In genomic region chr19:2610637-2611482, GRCh38 we compare ENCODE assay signal across 8 cellular contexts.
A peak's percentile ranks its signal among the peaks of the same experiment; 100 is the strongest.
DNase-seq lines count a peak whose midpoint lies in the region; ATAC-seq, FAIRE-seq and TF ChIP-seq lines count a peak whose summit lies in the region.

No MANE protein-coding gene starts in this region.

- ATAC-seq in GM23338, result peak; percentile 87
- ATAC-seq in WTC11, result peak; percentile 81
- ATAC-seq in HG02870 (IDR thresholded peaks at IDR 0.05; ENCODE audit: unreplicated experiment), result no peak

- H3K9me3 Mint-ChIP-seq in GM23338 (peaks cover 17% of the 10 kb centered on the region), WTC11 (peaks cover 12% of the 10 kb centered on the region)

- TF ChIP-seq CTCF in GM23338 (conservative IDR thresholded peaks at IDR 0.05; ENCODE audit: low read depth in 2 of 2), result peak; percentile 86 to 98
- TF ChIP-seq CTCF in WTC11 (IDR thresholded peaks at IDR 0.05), result peak; percentile 95
- peak; percentile 99 for TF ChIP-seq CTCF in bronchial epithelial cell (IDR thresholded peaks at IDR 0.05; ENCODE audit: insufficient read depth, low read length, severe bottlenecking)

- no peaks in the 10 kb centered on the region; the same call in 1 of the 2 replicates for H3K4me1 ChIP-seq in GM23338 (ENCODE audit: insufficient read depth)

- peaks cover 5% of the 10 kb centered on the region for H3K36me3 Mint-ChIP-seq in GM23338 (ENCODE audit: low read depth)
- H3K36me3 Mint-ChIP-seq in WTC11, result peaks cover 8% of the 10 kb centered on the region

- H3K36me3 ChIP-seq in GM23338 (ENCODE audit: insufficient read depth), result no peaks in the 10 kb centered on the region
- H3K36me3 ChIP-seq in bronchial epithelial cell (ENCODE audit: control insufficient read depth, insufficient read depth, low read length), result no peaks in the 10 kb centered on the region

- H4K20me1 ChIP-seq in GM23338 (replicated peaks; ENCODE audit: insufficient read depth), result no peaks in the 10 kb centered on the region

- no peaks in the 10 kb centered on the region for H3K79me2 ChIP-seq in GM23338 (replicated peaks; ENCODE audit: insufficient read depth)

- H3K27ac ChIP-seq in GM23338 (ENCODE audit: low read depth), result no peak overlapping the region

- DNase-seq in DMS153 (lab: John Stamatoyannopoulos, UW), result peak; percentile 41
- DNase-seq in GM23338 (ENCODE audit: low spot score), result peak; percentile 95
- DNase-seq in NCI-H128 (lab: John Stamatoyannopoulos, UW; ENCODE audit: unreplicated experiment), result peak; percentile 23
- DNase-seq in WTC11 (ENCODE audit: low spot score), result peak; percentile 98
- DNase-seq in bronchial epithelial cell (ENCODE audit: low read depth), result peak; percentile 73
- DNase-seq in islet precursor cell, result peak; percentile 99
- DNase-seq in stimulated activated CD4-positive, alpha-beta T cell treated with anti-CD3 and anti-CD28 coated beads, Interleukin-12 subunit alpha, Interleukin-12 subunit beta, amount 100 ng/mL, for 24 hours (ENCODE audit: low read depth in 2 of 2), result peak; percentile 70 to 92

- H3K4me3 Mint-ChIP-seq in GM23338 (peak overlapping the region; percentile 69), WTC11 (peak overlapping the region; percentile 61)

- no peak overlapping the region for H2AFZ ChIP-seq in GM23338

- peaks cover 16% of the 10 kb centered on the region for H3K4me1 Mint-ChIP-seq in GM23338
- peaks cover 16% of the 10 kb centered on the region for H3K4me1 Mint-ChIP-seq in WTC11

- H3K4me3 ChIP-seq in GM23338, result peak overlapping the region; percentile 58
- peak overlapping the region; percentile 38 for H3K4me3 ChIP-seq in bronchial epithelial cell (ENCODE audit: low read depth, low read length)

- peak; percentile 55 for FAIRE-seq in bronchial epithelial cell (lab: Jason Lieb, UNC)

- POLR2A ChIA-PET in WTC11 (lab: Charles Lee), result interaction anchor here (0.7 to 2.5 kb wide), 6 partner anchors 8 to 183 kb away, joined by 3 to 39 read pairs (median 4); partner anchors contain the start of genes GADD45B, LMNB2 and TIMM13

- no peaks in the 10 kb centered on the region for H3K9me2 ChIP-seq in GM23338 (ENCODE audit: insufficient read depth)

- H3K27me3 ChIP-seq in GM23338 (ENCODE audit: insufficient read depth) (no peaks in the 10 kb centered on the region), bronchial epithelial cell (ENCODE audit: control insufficient read depth, insufficient read depth, low read length) (no peaks in the 10 kb centered on the region)

- H3K27ac Mint-ChIP-seq in GM23338 (no peak overlapping the region), WTC11 (no peak overlapping the region)

- H3K27me3 Mint-ChIP-seq in GM23338 (ENCODE audit: insufficient read depth, low read depth, poor library complexity), result peaks cover 21% of the 10 kb centered on the region
- peaks cover 17% of the 10 kb centered on the region for H3K27me3 Mint-ChIP-seq in WTC11 (ENCODE audit: low read depth)

- CTCF ChIA-PET in WTC11 (lab: Charles Lee), result interaction anchor here (0.6 to 5.7 kb wide), 50 partner anchors 9 to 756 kb away, joined by 3 to 114 read pairs (median 6); partner anchors contain the start of genes GADD45B, LMNB2 and TIMM13

- H3F3A ChIP-seq in GM23338 (replicated peaks; ENCODE audit: low read depth), result no peaks in the 10 kb centered on the region

- peak overlapping the region; percentile 88 for H3K4me2 ChIP-seq in GM23338

TF ChIP-seq in GM23338, 12 proteins besides CTCF, POLR2A, EP300 and RAD21:
- no peak for TF ChIP-seq EZH2 (IDR thresholded peaks at IDR 0.05; ENCODE audit: low read depth, unreplicated experiment)
- TF ChIP-seq NANOG (IDR thresholded peaks at IDR 0.05; ENCODE audit: borderline replicate concordance), result no peak

TF ChIP-seq in WTC11, 78 proteins besides CTCF, POLR2A, EP300 and RAD21:
- no peak for TF ChIP-seq CREB1 (CRISPR knock-in tag; IDR thresholded peaks at IDR 0.05)
- TF ChIP-seq, protein P1, sequence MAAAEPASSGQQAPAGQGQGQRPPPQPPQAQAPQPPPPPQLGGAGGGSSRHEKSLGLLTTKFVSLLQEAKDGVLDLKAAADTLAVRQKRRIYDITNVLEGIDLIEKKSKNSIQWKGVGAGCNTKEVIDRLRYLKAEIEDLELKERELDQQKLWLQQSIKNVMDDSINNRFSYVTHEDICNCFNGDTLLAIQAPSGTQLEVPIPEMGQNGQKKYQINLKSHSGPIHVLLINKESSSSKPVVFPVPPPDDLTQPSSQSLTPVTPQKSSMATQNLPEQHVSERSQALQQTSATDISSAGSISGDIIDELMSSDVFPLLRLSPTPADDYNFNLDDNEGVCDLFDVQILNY (CRISPR knock-in tag; IDR thresholded peaks at IDR 0.05), result no peak
- no peak for TF ChIP-seq TEAD4 (CRISPR knock-in tag; IDR thresholded peaks at IDR 0.05)
- TF ChIP-seq MXD4 (CRISPR knock-in tag; IDR thresholded peaks at IDR 0.05; ENCODE audit: borderline replicate concordance), result no peak
- TF ChIP-seq FOXP1 (CRISPR knock-in tag; IDR thresholded peaks at IDR 0.05; ENCODE audit: borderline replicate concordance), result peak; percentile 13; the same call in 1 of the 2 replicates
- TF ChIP-seq ZNF396 (CRISPR knock-in tag; IDR thresholded peaks at IDR 0.05; ENCODE audit: borderline replicate concordance), result no peak
- TF ChIP-seq, protein P2, sequence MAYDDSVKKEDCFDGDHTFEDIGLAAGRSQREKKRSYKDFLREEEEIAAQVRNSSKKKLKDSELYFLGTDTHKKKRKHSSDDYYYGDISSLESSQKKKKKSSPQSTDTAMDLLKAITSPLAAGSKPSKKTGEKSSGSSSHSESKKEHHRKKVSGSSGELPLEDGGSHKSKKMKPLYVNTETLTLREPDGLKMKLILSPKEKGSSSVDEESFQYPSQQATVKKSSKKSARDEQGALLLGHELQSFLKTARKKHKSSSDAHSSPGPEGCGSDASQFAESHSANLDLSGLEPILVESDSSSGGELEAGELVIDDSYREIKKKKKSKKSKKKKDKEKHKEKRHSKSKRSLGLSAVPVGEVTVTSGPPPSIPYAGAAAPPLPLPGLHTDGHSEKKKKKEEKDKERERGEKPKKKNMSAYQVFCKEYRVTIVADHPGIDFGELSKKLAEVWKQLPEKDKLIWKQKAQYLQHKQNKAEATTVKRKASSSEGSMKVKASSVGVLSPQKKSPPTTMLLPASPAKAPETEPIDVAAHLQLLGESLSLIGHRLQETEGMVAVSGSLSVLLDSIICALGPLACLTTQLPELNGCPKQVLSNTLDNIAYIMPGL (CRISPR knock-in tag; IDR thresholded peaks at IDR 0.05), result no peak
- 0 out of 2 replicates have a peak, but pooled peaks have one; percentile 20 for TF ChIP-seq MAX (CRISPR knock-in tag; IDR thresholded peaks at IDR 0.05)
- no peak for TF ChIP-seq NFATC4 (CRISPR knock-in tag; IDR thresholded peaks at IDR 0.05)
- no peak for TF ChIP-seq NR3C1 (CRISPR knock-in tag; conservative IDR thresholded peaks at IDR 0.05; ENCODE audit: low read depth)
- TF ChIP-seq USF2 (CRISPR knock-in tag; IDR thresholded peaks at IDR 0.05), result no peak
- peak; percentile 74 for TF ChIP-seq TEAD1 (CRISPR knock-in tag; IDR thresholded peaks at IDR 0.05)
- peak; percentile 49; the same call in 1 of the 2 replicates for TF ChIP-seq GABPB1 (CRISPR knock-in tag; IDR thresholded peaks at IDR 0.05)
- TF ChIP-seq ESRRA (CRISPR knock-in tag; IDR thresholded peaks at IDR 0.05; ENCODE audit: borderline replicate concordance), result no peak
- TF ChIP-seq GTF2I (CRISPR knock-in tag; conservative IDR thresholded peaks at IDR 0.05), result 0 out of 2 replicates have a peak, but pooled peaks have one; percentile 40
- TF ChIP-seq, protein P3, sequence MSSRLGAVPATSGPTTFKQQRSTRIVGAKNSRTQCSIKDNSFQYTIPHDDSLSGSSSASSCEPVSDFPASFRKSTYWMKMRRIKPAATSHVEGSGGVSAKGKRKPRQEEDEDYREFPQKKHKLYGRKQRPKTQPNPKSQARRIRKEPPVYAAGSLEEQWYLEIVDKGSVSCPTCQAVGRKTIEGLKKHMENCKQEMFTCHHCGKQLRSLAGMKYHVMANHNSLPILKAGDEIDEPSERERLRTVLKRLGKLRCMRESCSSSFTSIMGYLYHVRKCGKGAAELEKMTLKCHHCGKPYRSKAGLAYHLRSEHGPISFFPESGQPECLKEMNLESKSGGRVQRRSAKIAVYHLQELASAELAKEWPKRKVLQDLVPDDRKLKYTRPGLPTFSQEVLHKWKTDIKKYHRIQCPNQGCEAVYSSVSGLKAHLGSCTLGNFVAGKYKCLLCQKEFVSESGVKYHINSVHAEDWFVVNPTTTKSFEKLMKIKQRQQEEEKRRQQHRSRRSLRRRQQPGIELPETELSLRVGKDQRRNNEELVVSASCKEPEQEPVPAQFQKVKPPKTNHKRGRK (CRISPR knock-in tag; IDR thresholded peaks at IDR 0.05; ENCODE audit: borderline replicate concordance), result no peak
- peak; percentile 91 for TF ChIP-seq ZNF121 (CRISPR knock-in tag; IDR thresholded peaks at IDR 0.05)

Comparison
In these comparisons a context has a peak if more than half of its experiments do, and no peak if none do; other contexts are left out.
1. DNase-seq: peak in every context shown above with its lines; median percentile 99 in islet precursor cell; 98 in WTC11; 95 in GM23338; 81 in stimulated activated CD4-positive, alpha-beta T cell treated with anti-CD3 and anti-CD28 coated beads, Interleukin-12 subunit alpha, Interleukin-12 subunit beta, amount 100 ng/mL, for 24 hours; 73 in bronchial epithelial cell; 41 in DMS153; 23 in NCI-H128.